Comparison of ENCODE assay signal across 8 cellular contexts in the genomic region with DNA sequence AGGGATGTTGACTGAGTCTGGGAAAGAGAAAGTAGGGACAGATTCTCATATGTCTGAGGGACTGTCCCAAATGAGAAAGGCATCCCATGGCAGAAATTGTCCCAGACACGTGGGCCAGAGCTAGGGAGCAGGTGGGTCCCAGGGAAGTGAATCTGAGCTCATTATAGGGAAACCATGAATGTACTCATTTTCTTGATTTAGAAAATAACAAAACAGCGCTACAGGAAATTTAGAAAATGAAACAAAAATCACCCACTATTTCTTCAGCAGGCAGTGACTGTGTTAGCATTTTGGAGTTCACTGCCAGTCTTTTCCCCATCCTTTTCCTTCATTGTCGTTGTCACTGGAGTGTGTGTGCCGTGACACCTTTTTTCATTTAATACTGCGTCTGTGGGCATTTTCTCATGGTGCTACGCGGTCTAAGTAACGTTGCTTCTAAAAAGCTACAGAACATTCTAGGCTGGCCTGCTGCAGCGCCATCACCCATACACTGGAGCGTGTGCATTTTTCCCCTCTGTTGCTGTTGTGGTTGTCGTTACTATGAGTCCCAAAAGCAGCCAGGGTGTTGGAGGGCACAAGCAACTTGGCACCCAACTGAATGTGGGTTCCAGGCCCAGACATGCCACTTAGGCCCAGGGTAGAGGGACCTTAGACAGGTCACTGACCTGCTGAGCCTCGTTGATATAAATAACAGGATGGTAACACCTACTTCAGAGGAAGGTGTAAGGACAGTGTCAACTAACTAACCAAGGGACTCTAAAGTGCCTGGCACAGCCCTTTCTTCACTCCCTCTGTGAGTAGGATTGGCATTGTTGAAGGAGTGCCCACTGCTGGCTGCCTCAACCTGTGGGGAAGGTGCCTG. TPM values are rescaled to one million over a fixed set of nuclear protein-coding genes. Genes with fewer than 3 reads are reported as not detected.
DNase-seq lines count a peak whose midpoint lies in the region; ATAC-seq and TF ChIP-seq lines count a peak whose summit lies in the region.

No MANE protein-coding gene starts in this region.

- H3K4me2 ChIP-seq in MM.1S (ENCODE audit: low read depth, low read length), result peak overlapping the region; percentile 99

- no peak for ATAC-seq in CD8-positive, alpha-beta T cell
- no peak for ATAC-seq in GM21723 (IDR thresholded peaks at IDR 0.05; ENCODE audit: unreplicated experiment)
- ATAC-seq in GM19452 (IDR thresholded peaks at IDR 0.05; ENCODE audit: unreplicated experiment), result no peak
- ATAC-seq in HG02938 (IDR thresholded peaks at IDR 0.05; ENCODE audit: unreplicated experiment), result no peak

- H3K9me2 ChIP-seq in MM.1S (replicated peaks; ENCODE audit: insufficient read depth, low read length), result no peaks in the 10 kb centered on the region

- peaks cover 77% of the 10 kb centered on the region for H3K79me2 ChIP-seq in MM.1S (ENCODE audit: low read length)

- H3K36me3 Mint-ChIP-seq in CD8-positive, alpha-beta T cell, result peaks cover 21% of the 10 kb centered on the region
- no peaks in the 10 kb centered on the region for H3K36me3 Mint-ChIP-seq in neural crest cell (ENCODE audit: low read depth)

- H3K9ac ChIP-seq in MM.1S (ENCODE audit: low read length), result peak overlapping the region; percentile 89
- H3K9ac ChIP-seq in colonic mucosa (ENCODE audit: low read depth in 2 of 2, low read length in 2 of 2), result peak overlapping the region; percentile 66 to 69

- DNase-seq in CD8-positive, alpha-beta T cell, result peak in 2 of 7 experiments; percentile 46 to 54
- DNase-seq in MM.1S (peak; percentile 16), colonic mucosa (no peak), neural crest cell (ENCODE audit: low read depth, low spot score) (no peak), anterior cingulate cortex (lab: John Stamatoyannopoulos, UW) (no peak)

- no peaks in the 10 kb centered on the region for H3K36me3 ChIP-seq in CD8-positive, alpha-beta T cell (ENCODE audit: insufficient read depth, low read length)
- H3K36me3 ChIP-seq in MM.1S (replicated peaks; ENCODE audit: insufficient read depth, low read length) (no peaks in the 10 kb centered on the region), colonic mucosa (no peaks in the 10 kb centered on the region)

- peak overlapping the region; percentile 83 for H3K4me3 ChIP-seq in CD8-positive, alpha-beta T cell (ENCODE audit: low read depth, low read length)
- peak overlapping the region; percentile 93 for H3K4me3 ChIP-seq in MM.1S (ENCODE audit: low read length)
- H3K4me3 ChIP-seq in colonic mucosa, result no peak overlapping the region

- peak overlapping the region; percentile 84 for H3K27ac ChIP-seq in CD8-positive, alpha-beta T cell (ENCODE audit: low read depth, low read length)
- H3K27ac ChIP-seq in MM.1S (ENCODE audit: low read length) (peak overlapping the region; percentile 95), colonic mucosa (peak overlapping the region; percentile 71)

- no peaks in the 10 kb centered on the region for H3K27me3 Mint-ChIP-seq in CD8-positive, alpha-beta T cell (ENCODE audit: low read depth)
- peaks cover 3% of the 10 kb centered on the region for H3K27me3 Mint-ChIP-seq in neural crest cell (ENCODE audit: low read depth)

- H3K4me1 ChIP-seq in CD8-positive, alpha-beta T cell (ENCODE audit: insufficient read depth, low read length), result peaks cover 68% of the 10 kb centered on the region
- H3K4me1 ChIP-seq in MM.1S (ENCODE audit: low read length) (peaks cover 54% of the 10 kb centered on the region), colonic mucosa (peaks cover 52% of the 10 kb centered on the region)

- intact Hi-C loops in CD8-positive, alpha-beta T cell (cut with DNase I, micrococcal nuclease), result loop anchor here (1.0 to 10.0 kb wide), 8 partner anchors 152 to 860 kb away; a partner anchor contains a TSS
- intact Hi-C loops in colonic mucosa (cut with DNase I), result loop anchor here (5.0 kb wide), 1 partner anchor 117 kb away; no protein-coding TSS in a partner anchor

- peak overlapping the region; percentile 83 for H3K4me3 Mint-ChIP-seq in CD8-positive, alpha-beta T cell
- H3K4me3 Mint-ChIP-seq in neural crest cell, result peak overlapping the region; percentile 84

- POLR2A ChIA-PET in CD8-positive, alpha-beta T cell (lab: Charles Lee), result interaction anchor here (0.6 to 21.8 kb wide), 4 partner anchors 9 to 118 kb away, joined by 3 to 512 read pairs (median 6); no protein-coding TSS in a partner anchor

- TF ChIP-seq CTCF in CD8-positive, alpha-beta T cell (IDR thresholded peaks at IDR 0.05), result no peak
- TF ChIP-seq CTCF in MM.1S (IDR thresholded peaks at IDR 0.05; ENCODE audit: low read length), result no peak; the same call in none of the 2 replicates
- no peak for TF ChIP-seq CTCF in colonic mucosa (IDR thresholded peaks at IDR 0.05)
- TF ChIP-seq CTCF in neural crest cell (conservative IDR thresholded peaks at IDR 0.05), result no peak

- H2AFZ ChIP-seq in MM.1S (ENCODE audit: low read length), result no peak overlapping the region

- CTCF ChIA-PET in CD8-positive, alpha-beta T cell (lab: Charles Lee), result interaction anchor here (0.7 to 38.4 kb wide), 10 partner anchors 7 to 806 kb away, joined by 3 to 1956 read pairs (median 4); a partner anchor contains a TSS

- H3K4me1 Mint-ChIP-seq in CD8-positive, alpha-beta T cell (ENCODE audit: low read depth), result peaks cover 64% of the 10 kb centered on the region
- H3K4me1 Mint-ChIP-seq in neural crest cell, result peaks cover 64% of the 10 kb centered on the region

- peak overlapping the region; percentile 92 for H3K27ac Mint-ChIP-seq in CD8-positive, alpha-beta T cell
- no peak overlapping the region for H3K27ac Mint-ChIP-seq in neural crest cell (ENCODE audit: unreplicated experiment)

- H3K27me3 ChIP-seq in CD8-positive, alpha-beta T cell (ENCODE audit: insufficient read depth, low read length), result no peaks in the 10 kb centered on the region
- no peaks in the 10 kb centered on the region for H3K27me3 ChIP-seq in MM.1S (replicated peaks; ENCODE audit: insufficient read depth, low read length)
- no peaks in the 10 kb centered on the region for H3K27me3 ChIP-seq in colonic mucosa

- H3F3A ChIP-seq in MM.1S (ENCODE audit: insufficient read depth, low read length), result peaks cover 93% of the 10 kb centered on the region

- no peaks in the 10 kb centered on the region for H3K9me3 Mint-ChIP-seq in CD8-positive, alpha-beta T cell
- H3K9me3 Mint-ChIP-seq in neural crest cell, result no peaks in the 10 kb centered on the region

- no peaks in the 10 kb centered on the region for H4K20me1 ChIP-seq in MM.1S (ENCODE audit: insufficient read depth, low read length)

- no peaks in the 10 kb centered on the region for H3K9me3 ChIP-seq in CD8-positive, alpha-beta T cell (ENCODE audit: low read length)
- H3K9me3 ChIP-seq in MM.1S (replicated peaks; ENCODE audit: insufficient read depth, low read length) (no peaks in the 10 kb centered on the region), colonic mucosa (no peaks in the 10 kb centered on the region)

RNA-seq across cellular contexts. Expression of a gene that starts 3.2 kb away (rescaled TPM):
- total RNA-seq in CD8-positive, alpha-beta T cell, result 100 to 1,000 TPM in 1 of 2 experiments, 10 to 100 TPM in 1; 99.5 to 118 TPM
- total RNA-seq in colonic mucosa (100 to 1,000 TPM in 1 of 2 donors, 10 to 100 TPM in 1; 64.3 to 126 TPM), neural crest cell (107 and 109 TPM in 2 replicates)

RNA-seq across cellular contexts. Expression of a gene that starts 27.6 kb away (rescaled TPM):
- not detected for total RNA-seq in CD8-positive, alpha-beta T cell
- total RNA-seq in colonic mucosa (not detected), neural crest cell (not detected in 2 replicates)

RNA-seq across cellular contexts. Expression of a gene that starts 36.4 kb away (rescaled TPM):
- total RNA-seq in CD8-positive, alpha-beta T cell, result not detected
- not detected for total RNA-seq in colonic mucosa
- not detected in 2 replicates for total RNA-seq in neural crest cell

RNA-seq across cellular contexts. Expression of a gene that starts 41.3 kb away (rescaled TPM):
- under 1 TPM; 0.19 to 0.36 TPM for total RNA-seq in CD8-positive, alpha-beta T cell
- total RNA-seq in colonic mucosa, result not detected
- total RNA-seq in neural crest cell, result not detected in 2 replicates

RNA-seq across cellular contexts. Expression of a gene that starts 57.9 kb away (rescaled TPM):
- 10 to 100 TPM; 34.3 to 35.1 TPM for total RNA-seq in CD8-positive, alpha-beta T cell
- 10 to 100 TPM; 45.6 to 50.7 TPM for total RNA-seq in colonic mucosa
- total RNA-seq in neural crest cell, result 48.4 TPM in 2 replicates
